ENCODE assay signal across 1 cellular context in genomic region chr12:120495723-120496352, GRCh38.
A peak's percentile ranks its signal among the peaks of the same experiment; 100 is the strongest.
TF ChIP-seq lines count a peak whose summit lies in the region.

TSS of gene DYNLL1 (plus strand) at chr12:120496113. CDS start at chr12:120496422, 309 bp downstream.

TF ChIP-seq in GM23338, 12 proteins besides CTCF, POLR2A, EP300 and RAD21 (continued from another document):
- TF ChIP-seq EZH2phosphoT487 (IDR thresholded peaks at IDR 0.05; ENCODE audit: unreplicated experiment), result no peak
- no peak for TF ChIP-seq ZNF462 (CRISPR knock-in tag; IDR thresholded peaks at IDR 0.05)
- TF ChIP-seq NANOG (IDR thresholded peaks at IDR 0.05; ENCODE audit: borderline replicate concordance), result no peak
- TF ChIP-seq JUNB (IDR thresholded peaks at IDR 0.05; ENCODE audit: unreplicated experiment), result no peak
- peak; percentile 72 for TF ChIP-seq CREB1 (CRISPR knock-in tag; IDR thresholded peaks at IDR 0.05; ENCODE audit: low read depth)
